25 cellular contexts compared by ENCODE assay signal in genomic region chr7:136997735-136998134, GRCh38.
DNase-seq lines count a peak whose midpoint lies in the region; ATAC-seq, FAIRE-seq and TF ChIP-seq lines count a peak whose summit lies in the region.
"Had no signal": no experiment of that assay in that cellular context is flagged by ENCODE, and none has a peak within 500 bp of the region (broad histone marks: within the 10 kb centered on the region; RNA-seq: fewer than 3 reads in every experiment).

No MANE protein-coding gene starts in this region.

- H3K27me3 Mint-ChIP-seq in naive thymus-derived CD4-positive, alpha-beta T cell, result no peaks in the 10 kb centered on the region
- H3K27me3 Mint-ChIP-seq: activated CD4-positive, alpha-beta memory T cell treated with anti-CD3 and anti-CD28 coated beads, Interleukin-2, amount 10 ng/mL, durations not matched to agents 7 days and 5 days; CD4-positive, alpha-beta T cell had no signal

- H3K4me3 Mint-ChIP-seq in naive thymus-derived CD4-positive, alpha-beta T cell, result no peak overlapping the region
- H3K4me3 Mint-ChIP-seq: activated CD4-positive, alpha-beta memory T cell treated with anti-CD3 and anti-CD28 coated beads, Interleukin-2, amount 10 ng/mL, durations not matched to agents 7 days and 5 days; CD4-positive, alpha-beta T cell had no signal

- CTCF ChIA-PET in naive thymus-derived CD4-positive, alpha-beta T cell (lab: Charles Lee), result no interaction called here

- peaks cover 0 to 4% (median 0%) of the 10 kb centered on the region in 5 donors for H3K36me3 Mint-ChIP-seq in naive thymus-derived CD4-positive, alpha-beta T cell
- H3K36me3 Mint-ChIP-seq: activated naive CD4-positive, alpha-beta T cell treated with anti-CD3 and anti-CD28 coated beads, Interleukin-2, amount 50 U/mL, for 72 hours had no signal

- no peaks in the 10 kb centered on the region for H3K9me3 ChIP-seq in smooth muscle cell (replicated peaks; ENCODE audit: low read depth)
- no peaks in the 10 kb centered on the region for H3K9me3 ChIP-seq in naive thymus-derived CD4-positive, alpha-beta T cell (ENCODE audit: control insufficient read depth in 2 of 3, low read length in 3 of 3)
- H3K9me3 ChIP-seq in prostate gland, result no peaks in the 10 kb centered on the region
- H3K9me3 ChIP-seq: ascending aorta had no signal

- H3K4me3 ChIP-seq in brain microvascular endothelial cell (ENCODE audit: low read depth, low read length) (no peak overlapping the region), smooth muscle cell (no peak overlapping the region), prostate gland (no peak overlapping the region)
- H3K4me3 ChIP-seq in naive thymus-derived CD4-positive, alpha-beta T cell (ENCODE audit: low read length), result no peak overlapping the region
- H3K4me3 ChIP-seq: ascending aorta, SK-N-MC had no signal

- no peak overlapping the region for H2AFZ ChIP-seq in smooth muscle cell (ENCODE audit: low read depth)

- no peaks in the 10 kb centered on the region for H3K4me1 Mint-ChIP-seq in naive thymus-derived CD4-positive, alpha-beta T cell
- H3K4me1 Mint-ChIP-seq: activated CD4-positive, alpha-beta memory T cell treated with anti-CD3 and anti-CD28 coated beads, Interleukin-2, amount 10 ng/mL, durations not matched to agents 7 days and 5 days had no signal

- no peaks in the 10 kb centered on the region for H3K79me2 ChIP-seq in smooth muscle cell (ENCODE audit: low read depth)

- no peaks in the 10 kb centered on the region for H3K36me3 ChIP-seq in brain microvascular endothelial cell (replicated peaks)
- H3K36me3 ChIP-seq in smooth muscle cell (ENCODE audit: low read depth), result no peaks in the 10 kb centered on the region
- no peaks in the 10 kb centered on the region for H3K36me3 ChIP-seq in naive thymus-derived CD4-positive, alpha-beta T cell (ENCODE audit: control insufficient read depth in 2 of 3, insufficient read depth in 3 of 3, low read length in 3 of 3)
- H3K36me3 ChIP-seq in prostate gland, result no peaks in the 10 kb centered on the region
- H3K36me3 ChIP-seq: ascending aorta had no signal

- FAIRE-seq in GM19239 (lab: Jason Lieb, UNC), result no peak
- FAIRE-seq: endothelial cell of umbilical vein, kidney had no signal

- no peak for TF ChIP-seq POLR2A in prostate gland (IDR thresholded peaks at IDR 0.05)

- TF ChIP-seq CTCF in brain microvascular endothelial cell (IDR thresholded peaks at IDR 0.05; ENCODE audit: low read depth, low read length, missing control alignments) (no peak), smooth muscle cell (IDR thresholded peaks at IDR 0.05; ENCODE audit: borderline replicate concordance, insufficient read depth, poor library complexity, severe bottlenecking) (no peak), prostate gland (IDR thresholded peaks at IDR 0.05) (no peak)

- peak; percentile 58 to 84 for ATAC-seq in left cardiac atrium
- ATAC-seq in naive thymus-derived CD4-positive, alpha-beta T cell, result no peak
- ATAC-seq: activated naive CD4-positive, alpha-beta T cell treated with anti-CD3 and anti-CD28 coated beads, Interleukin-2, amount 50 U/mL, for 72 hours; stimulated activated naive CD8-positive, alpha-beta T cell treated with anti-CD3 and anti-CD28 coated beads, Interleukin-15, Interleukin-2, amounts not matched to agents 100 U/mL and 50 U/mL, for 24 hours had no signal

- H3K27ac ChIP-seq in brain microvascular endothelial cell (peak overlapping the region; percentile 64), smooth muscle cell (ENCODE audit: low read depth) (peak overlapping the region; percentile 23), prostate gland (no peak overlapping the region)
- H3K27ac ChIP-seq in naive thymus-derived CD4-positive, alpha-beta T cell (ENCODE audit: low read depth, low read length), result no peak overlapping the region
- H3K27ac ChIP-seq: ascending aorta, SK-N-MC had no signal

- POLR2A ChIA-PET in naive thymus-derived CD4-positive, alpha-beta T cell (lab: Charles Lee), result no interaction called here

- no peaks in the 10 kb centered on the region for H4K20me1 ChIP-seq in smooth muscle cell (ENCODE audit: low read depth)

- H3K27me3 ChIP-seq in brain microvascular endothelial cell (replicated peaks), result no peaks in the 10 kb centered on the region
- H3K27me3 ChIP-seq in smooth muscle cell (ENCODE audit: low read depth), result no peaks in the 10 kb centered on the region
- no peaks in the 10 kb centered on the region for H3K27me3 ChIP-seq in naive thymus-derived CD4-positive, alpha-beta T cell (ENCODE audit: control insufficient read depth in 2 of 2, insufficient read depth in 2 of 2, low read length in 2 of 2)
- H3K27me3 ChIP-seq in prostate gland (replicated peaks; ENCODE audit: insufficient read depth), result no peaks in the 10 kb centered on the region
- H3K27me3 ChIP-seq: ascending aorta had no signal

- no peak overlapping the region for H3K27ac Mint-ChIP-seq in naive thymus-derived CD4-positive, alpha-beta T cell
- H3K27ac Mint-ChIP-seq: activated CD4-positive, alpha-beta memory T cell treated with anti-CD3 and anti-CD28 coated beads, Interleukin-2, amount 10 ng/mL, durations not matched to agents 7 days and 5 days; activated naive CD4-positive, alpha-beta T cell treated with anti-CD3 and anti-CD28 coated beads, Interleukin-2, amount 50 U/mL, for 72 hours; activated T-helper 2 cell treated with anti-CD3 and anti-CD28 coated beads, Interferon-gamma antibody, Interleukin-2, Interleukin-4, amounts not matched to agents 10 μg/mL and 5 μg/mL and 100 μg/mL, durations not matched to agents 14 hours and 24 hours and 36 hours; CD4-positive, alpha-beta T cell had no signal

- no peak overlapping the region for H3K9ac ChIP-seq in smooth muscle cell (ENCODE audit: low read depth)

- H3K4me1 ChIP-seq in smooth muscle cell (ENCODE audit: low read depth) (peaks cover 9% of the 10 kb centered on the region), prostate gland (replicated peaks) (no peaks in the 10 kb centered on the region)
- H3K4me1 ChIP-seq in naive thymus-derived CD4-positive, alpha-beta T cell (ENCODE audit: control insufficient read depth in 2 of 2, insufficient read depth in 2 of 2, low read length in 2 of 2), result no peaks in the 10 kb centered on the region
- H3K4me1 ChIP-seq: ascending aorta had no signal

- H3K4me2 ChIP-seq in smooth muscle cell, result no peak overlapping the region

- peaks cover 0 to 17% (median 2%) of the 10 kb centered on the region in 11 donors for H3K9me3 Mint-ChIP-seq in naive thymus-derived CD4-positive, alpha-beta T cell

- intact Hi-C loops in left cardiac atrium (cut with DNase I), result no loop called here
- intact Hi-C loops in naive thymus-derived CD4-positive, alpha-beta T cell (cut with micrococcal nuclease), result no loop called here
- intact Hi-C loops in prostate gland (cut with DNase I), result no loop called here

- in situ Hi-C loops in brain microvascular endothelial cell (cut with HindIII; ENCODE audit: low pct_ligation_motif_present, low sequenced_read_pairs), result no loop called here

- DNase-seq in NCI-H69 (lab: John Stamatoyannopoulos, UW) (peak; percentile 17), brain microvascular endothelial cell (no peak), left cardiac atrium (no peak), smooth muscle cell (lab: John Stamatoyannopoulos, UW; ENCODE audit: unreplicated experiment) (no peak), GF-D8 (lab: John Stamatoyannopoulos, UW) (no peak), GM19239 (ENCODE audit: insufficient read length, low spot score) (no peak), prostate gland (ENCODE audit: low spot score) (no peak)
- no peak for DNase-seq in naive thymus-derived CD4-positive, alpha-beta T cell
- DNase-seq: activated CD4-positive, alpha-beta memory T cell treated with anti-CD3 and anti-CD28 coated beads, Interleukin-2, amount 10 ng/mL, durations not matched to agents 7 days and 5 days; activated CD4-positive, alpha-beta T cell treated with anti-CD3 and anti-CD28 coated beads for 1 hour; AML-193; CD4-positive, alpha-beta T cell; cerebellar nuclear complex; kidney; NCI-H187 treated with DMSO at 0.1 percent for 48 hours; NCI-H2171 treated with DMSO at 0.1 percent for 48 hours; NCI-H510A treated with DMSO at 0.1 percent for 48 hours; RPMI8226; stimulated activated naive CD8-positive, alpha-beta T cell treated with anti-CD3 and anti-CD28 coated beads, Interleukin-15, Interleukin-2, amounts not matched to agents 100 U/mL and 50 U/mL, for 24 hours; T-helper 2 cell had no signal

- H3F3A ChIP-seq in smooth muscle cell (ENCODE audit: low read depth), result no peaks in the 10 kb centered on the region

Comparison
In these comparisons a context has a peak if more than half of its experiments do, and no peak if none do; other contexts are left out.
1. H3K27ac ChIP-seq: peak in brain microvascular endothelial cell (single experiment) and smooth muscle cell (single experiment); none in naive thymus-derived CD4-positive, alpha-beta T cell (single experiment) and prostate gland (0 of 2).